ENCODE assay signal across 8 cellular contexts in the genomic region with DNA sequence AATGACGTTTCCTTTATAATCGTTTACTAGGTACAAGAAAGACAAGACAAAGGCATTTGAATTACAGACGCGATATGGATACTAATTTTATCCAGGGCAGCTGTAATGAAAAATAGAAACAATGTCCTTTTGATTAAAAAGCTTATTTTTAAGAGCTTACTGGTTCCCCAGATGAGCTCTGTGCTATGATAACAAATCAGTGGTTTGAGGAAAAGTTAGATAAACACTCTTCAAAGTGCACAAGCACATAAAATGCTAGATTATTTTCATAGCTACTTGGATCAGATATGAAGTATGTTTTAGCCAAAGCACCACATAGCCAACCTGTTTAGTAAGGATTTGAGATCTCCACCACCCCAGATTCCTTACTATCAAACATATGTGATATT. TPM values are rescaled to one million over a fixed set of nuclear protein-coding genes. Genes with fewer than 3 reads are reported as not detected.
DNase-seq lines count a peak whose midpoint lies in the region; ATAC-seq, FAIRE-seq and TF ChIP-seq lines count a peak whose summit lies in the region.

No MANE protein-coding gene starts in this region.

- no peak for ATAC-seq in GM12878

- peak overlapping the region; percentile 75 for H3K9ac ChIP-seq in GM12878 (ENCODE audit: control insufficient read depth, insufficient read depth, low read length)
- peak overlapping the region; percentile 82 for H3K9ac ChIP-seq in mesendoderm (ENCODE audit: low read length)

- H2BK5ac ChIP-seq in mesendoderm (ENCODE audit: low read length) = no peak overlapping the region

- H3K79me2 ChIP-seq in GM12878 (ENCODE audit: control insufficient read depth, insufficient read depth, low read length) (peaks cover 36% of the 10 kb centered on the region), mesendoderm (ENCODE audit: control insufficient read depth, insufficient read depth, low read length) (peaks cover 32% of the 10 kb centered on the region)

- no peak overlapping the region for H3K23ac ChIP-seq in mesendoderm (ENCODE audit: low read length)

- peaks cover 21% of the 10 kb centered on the region for H3K4me1 ChIP-seq in HAP-1
- H3K4me1 ChIP-seq in GM12878 (ENCODE audit: control insufficient read depth, insufficient read depth, low read length) = no peaks in the 10 kb centered on the region
- H3K4me1 ChIP-seq in mesendoderm (ENCODE audit: control insufficient read depth, low read depth, low read length) = peaks cover under 1% of the 10 kb centered on the region

- TF ChIP-seq CTCF in 22Rv1 (IDR thresholded peaks at IDR 0.05) (no peak), GM12878 (IDR thresholded peaks at IDR 0.05 in 2 of 3, conservative IDR thresholded peaks at IDR 0.05 in 1 of 3; ENCODE audit: control insufficient read depth in 2 of 3, extremely low read depth in 1 of 3, insufficient read depth in 1 of 3, low read depth in 3 of 3, low read length in 3 of 3) (no peak), GM10248 (IDR thresholded peaks at IDR 0.05; ENCODE audit: control extremely low read depth, extremely low read depth, low read depth, missing control alignments) (no peak)

- no peak for TF ChIP-seq EP300 in GM12878 (IDR thresholded peaks at IDR 0.05; ENCODE audit: borderline replicate concordance in 1 of 2, control insufficient read depth in 1 of 2, low read depth in 2 of 2, low read length in 2 of 2)

- WGBS in GM12878 (ENCODE audit: insufficient coverage, insufficient replicate concordance, low lambda C conversion rate, missing lambda C conversion rate) = 0% methylated on average over 4 of the region's 4 CpGs
- no CpG with 5 or more reads among the region's 4 CpGs for WGBS in mesendoderm (ENCODE audit: extremely low coverage, insufficient coverage, low lambda C conversion rate)

- no peak overlapping the region for H4K5ac ChIP-seq in mesendoderm (ENCODE audit: low read length)

- TF ChIP-seq RAD21 in GM12878 (IDR thresholded peaks at IDR 0.05; ENCODE audit: insufficient read depth, low read depth, low read length) = no peak

- H3K27me3 ChIP-seq in HAP-1 (ENCODE audit: low read depth) (no peaks in the 10 kb centered on the region; the same call in 1 of the 2 replicates), GM12878 (replicated peaks in 1 of 2; ENCODE audit: control insufficient read depth in 2 of 2, insufficient read depth in 2 of 2, low read length in 1 of 2) (no peaks in the 10 kb centered on the region), mesendoderm (ENCODE audit: insufficient read depth, low read length, poor library complexity) (no peaks in the 10 kb centered on the region)

- H3K36me3 ChIP-seq in HAP-1 (replicated peaks) (peaks cover 29% of the 10 kb centered on the region), GM12878 (ENCODE audit: control insufficient read depth in 2 of 2, insufficient read depth in 2 of 2, low read length in 1 of 2) (peaks cover 0 to 7% of the 10 kb centered on the region in 2 experiments; a peak in 1 of 4 replicates), mesendoderm (ENCODE audit: control insufficient read depth, insufficient read depth, low read length) (peaks cover under 1% of the 10 kb centered on the region)

- RAD21 ChIA-PET in GM12878 (lab: Charles Lee; ENCODE audit: unreplicated experiment) = interaction anchor here (1.3 to 8.3 kb wide), 5 partner anchors 17 to 51 kb away, joined by 3 to 125 read pairs (median 11); a partner anchor contains a TSS

- no TSS peak for BruUV-seq in GM12878 (replicated peaks; lab: Mats Ljungman, UMichigan)

- H3K9me3 ChIP-seq in HAP-1 (0 out of 2 replicates have a peak, but pooled peaks cover 3% of the 10 kb centered on the region), GM12878 (replicated peaks; ENCODE audit: control insufficient read depth, insufficient read depth, low read length) (peaks cover 2% of the 10 kb centered on the region; the same call in 2 of the 3 replicates)

- H3K56ac ChIP-seq in mesendoderm (ENCODE audit: low read length) = peak overlapping the region; percentile 94

- no peak overlapping the region for H2BK120ac ChIP-seq in mesendoderm (ENCODE audit: low read depth, low read length)

- H3K4me3 ChIP-seq in HAP-1 = peak overlapping the region; percentile 49
- peak overlapping the region; percentile 83 for H3K4me3 ChIP-seq in GM12878
- no peak overlapping the region for H3K4me3 ChIP-seq in mesendoderm (ENCODE audit: low read length)

- CTCF ChIA-PET in GM12878 (lab: Yijun Ruan, JAX) = interaction anchor here (2.0 to 4.4 kb wide), 3 partner anchors 22 to 33 kb away, joined by 4 to 44 read pairs (median 11); no protein-coding TSS in a partner anchor
- CTCF ChIA-PET in GM10248 (lab: Yijun Ruan, JAX) = interaction anchor here (0.8 to 2.1 kb wide), 7 partner anchors 12 to 160 kb away, joined by 3 to 7 read pairs (median 4); no protein-coding TSS in a partner anchor

- intact Hi-C loops in GM12878 (cut with micrococcal nuclease; ENCODE audit: unreplicated experiment) = no loop called here

- DNase-seq in HAP-1 (ENCODE audit: low spot score in 2 of 2) (no peak), GM12878 (ENCODE audit: low read depth, low spot score) (no peak), mesendoderm (no peak), cortex of kidney (lab: John Stamatoyannopoulos, UW) (no peak), activated gamma-delta T cell treated with Interleukin-2 at 50 U/mL for 16 hours (no peak), GM10248 (ENCODE audit: extremely low spot score) (no peak), UCSD-AML1 (lab: John Stamatoyannopoulos, UW; ENCODE audit: unreplicated experiment) (no peak)

- no peak for TF ChIP-seq POLR2A in GM12878 (IDR thresholded peaks at IDR 0.05; ENCODE audit: low read depth, low read length)

- H2AK5ac ChIP-seq in mesendoderm (ENCODE audit: low read length) = no peak overlapping the region

- H3K4me2 ChIP-seq in GM12878 (ENCODE audit: control insufficient read depth, insufficient read depth) = peak overlapping the region; percentile 51
- H3K4me2 ChIP-seq in mesendoderm (ENCODE audit: low read length) = peak overlapping the region; percentile 65

- no peak for FAIRE-seq in GM12878 (lab: Jason Lieb, UNC)

- H3K18ac ChIP-seq in mesendoderm (ENCODE audit: low read length) = no peak overlapping the region

- H2BK15ac ChIP-seq in mesendoderm (replicated peaks; ENCODE audit: low read depth) = no peak overlapping the region

- H2AFZ ChIP-seq in GM12878 (ENCODE audit: control insufficient read depth, low read depth, low read length) = peak overlapping the region; percentile 15

- in situ Hi-C loops in HAP-1 (cut with MboI; ENCODE audit: low sequenced_read_pairs) (loop anchor here (5.0 kb wide), 1 partner anchor 33 kb away; no protein-coding TSS in a partner anchor), GM12878 (cut with MboI) (loop anchor here (5.0 to 25.0 kb wide), 2 partner anchors 33 to 1518 kb away; a partner anchor contains a TSS)

- H4K8ac ChIP-seq in mesendoderm (ENCODE audit: low read depth, low read length) = no peak overlapping the region

- peak overlapping the region; percentile 99 for H3K27ac ChIP-seq in 22Rv1
- peak overlapping the region; percentile 80 for H3K27ac ChIP-seq in GM12878 (ENCODE audit: control insufficient read depth, insufficient read depth)
- peak overlapping the region; percentile 99 for H3K27ac ChIP-seq in mesendoderm (ENCODE audit: low read depth, low read length)

- SMC1A ChIA-PET in GM12878 (lab: Charles Lee; ENCODE audit: uncharacterized antibody, unreplicated experiment) = interaction anchor here (0.6 to 4.8 kb wide), 7 partner anchors 13 to 74 kb away, joined by 3 to 48 read pairs (median 7); no protein-coding TSS in a partner anchor

- no peaks in the 10 kb centered on the region for H3K79me1 ChIP-seq in mesendoderm (ENCODE audit: low read length)

- H3K4ac ChIP-seq in mesendoderm (ENCODE audit: low read depth, low read length) = no peak overlapping the region

- POLR2A ChIA-PET in GM12878 (lab: Charles Lee) (interaction anchor here (2.0 to 10.8 kb wide), 4 partner anchors 10 to 50 kb away, joined by 8 to 192 read pairs (median 48); a partner anchor contains a TSS), GM10248 (lab: Yijun Ruan, JAX) (interaction anchor here (2.5 to 8.8 kb wide), 3 partner anchors 14 to 31 kb away, joined by 13 to 254 read pairs (median 21); no protein-coding TSS in a partner anchor)

- peaks cover 5% of the 10 kb centered on the region; the same call in 1 of the 2 replicates for H4K20me1 ChIP-seq in GM12878 (ENCODE audit: control insufficient read depth, insufficient read depth)

RNA-seq across cellular contexts. Expression of a gene that starts 1.7 kb away (rescaled TPM):
- 97.6 and 100 TPM in 2 replicates for total RNA-seq in GM12878 (2013; cell fraction: nucleolus; rRNA removed)
- total RNA-seq in GM12878 (2014; rRNA removed) = 77.6 and 89.3 TPM in 2 replicates
- total RNA-seq in GM12878 (2014; rRNA removed; fragmentation: Illumina TruSeq; extraction: Trizol) = 124 and 129 TPM in 2 replicates
- 134 and 145 TPM in 2 replicates for total RNA-seq in GM12878 (2021)
- polyA plus RNA-seq in GM12878 (2011; ENCODE audit: low read depth) = 42.4 TPM
- 28.4 and 46.4 TPM in 2 replicates for polyA plus RNA-seq in GM12878 (2011; rRNA removed)
- polyA plus RNA-seq in GM12878 (2011; cell fraction: cytosol; rRNA removed) = 11.3 and 14.0 TPM in 2 replicates
- polyA plus RNA-seq in GM12878 (2011; cell fraction: nucleus; rRNA removed) = 14.7 and 25.1 TPM in 2 replicates
- 70.6 and 73.1 TPM in 2 replicates for polyA plus RNA-seq in GM12878 (2012)
- polyA plus RNA-seq in GM12878 (2014; fragmentation: Illumina TruSeq; extraction: Trizol) = 255 and 332 TPM in 2 replicates
- polyA plus RNA-seq in GM12878 (2014; fragmentation: Nextera tagmentation; extraction: Ambion mirVana) = 100 to 1,000 TPM; 118 to 134 TPM
- polyA plus RNA-seq in GM12878 (2014; rRNA removed) = 60.6 and 64.8 TPM in 2 replicates
- polyA plus RNA-seq in GM12878 (2016; fragmentation: Nextera tagmentation; extraction: Ambion mirVana) = 100 to 1,000 TPM; 195 to 198 TPM
- polyA minus RNA-seq in GM12878 (2011; rRNA and poly(A)+ RNA removed) = 15.4 and 24.1 TPM in 2 replicates
- polyA minus RNA-seq in GM12878 (2011; cell fraction: cytosol; rRNA and poly(A)+ RNA removed) = 18.2 and 23.3 TPM in 2 replicates
- 20.9 and 39.7 TPM in 2 replicates for polyA minus RNA-seq in GM12878 (2011; cell fraction: nucleus; rRNA and poly(A)+ RNA removed)
- 252 TPM for polyA plus RNA-seq in mesendoderm (2013, experiment 1 of 2)
- 246 TPM for polyA plus RNA-seq in mesendoderm (2013, experiment 2 of 2)

RNA-seq across cellular contexts. Expression of a gene that starts 50.7 kb away (rescaled TPM):
- 356 and 399 TPM in 2 replicates for total RNA-seq in GM12878 (2013; cell fraction: nucleolus; rRNA removed)
- total RNA-seq in GM12878 (2014; rRNA removed) (61.7 and 75.3 TPM in 2 replicates), GM12878 (2014; rRNA removed; fragmentation: Illumina TruSeq; extraction: Trizol) (94.3 and 103 TPM in 2 replicates), GM12878 (2021) (46.3 and 47.8 TPM in 2 replicates)
- polyA plus RNA-seq in GM12878 (2011; ENCODE audit: low read depth) = 22.4 TPM
- polyA plus RNA-seq in GM12878 (2011; rRNA removed) (122 and 221 TPM in 2 replicates), GM12878 (2014; fragmentation: Illumina TruSeq; extraction: Trizol) (51.0 and 79.8 TPM in 2 replicates), GM12878 (2014; fragmentation: Nextera tagmentation; extraction: Ambion mirVana) (10 to 100 TPM; 34.2 to 50.9 TPM), GM12878 (2014; rRNA removed) (38.9 and 42.8 TPM in 2 replicates), GM12878 (2016; fragmentation: Nextera tagmentation; extraction: Ambion mirVana) (10 to 100 TPM; 46.4 to 51.4 TPM)
- 34.7 and 39.7 TPM in 2 replicates for polyA plus RNA-seq in GM12878 (2011; cell fraction: cytosol; rRNA removed)
- polyA plus RNA-seq in GM12878 (2011; cell fraction: nucleus; rRNA removed) = 94.5 and 123 TPM in 2 replicates
- polyA plus RNA-seq in GM12878 (2012) = 46.4 and 50.7 TPM in 2 replicates
- polyA minus RNA-seq in GM12878 (2011; rRNA and poly(A)+ RNA removed) = 66.9 and 70.2 TPM in 2 replicates
- 19.6 and 22.0 TPM in 2 replicates for polyA minus RNA-seq in GM12878 (2011; cell fraction: cytosol; rRNA and poly(A)+ RNA removed)
- 68.9 and 109 TPM in 2 replicates for polyA minus RNA-seq in GM12878 (2011; cell fraction: nucleus; rRNA and poly(A)+ RNA removed)
- 13.6 TPM for polyA plus RNA-seq in mesendoderm (2013, experiment 1 of 2)
- 13.9 TPM for polyA plus RNA-seq in mesendoderm (2013, experiment 2 of 2)
